Comparison of ENCODE assay signal across 14 cellular contexts in genomic region chr13:30107536-30108136, GRCh38.
DNase-seq lines count a peak whose midpoint lies in the region; ATAC-seq, FAIRE-seq and TF ChIP-seq lines count a peak whose summit lies in the region.
"Had no signal": no experiment of that assay in that cellular context is flagged by ENCODE, and none has a peak within 500 bp of the region (broad histone marks: within the 10 kb centered on the region; RNA-seq: fewer than 3 reads in every experiment).

No MANE protein-coding gene starts in this region.

- H3K36me3 ChIP-seq in brain microvascular endothelial cell (replicated peaks): no peaks in the 10 kb centered on the region
- H3K36me3 ChIP-seq: thoracic aorta had no signal

- ATAC-seq in HG03175 (IDR thresholded peaks at IDR 0.05; ENCODE audit: unreplicated experiment): no peak
- no peak for ATAC-seq in GM18870 (IDR thresholded peaks at IDR 0.05; ENCODE audit: unreplicated experiment)

- no peak for FAIRE-seq in H54 (lab: Jason Lieb, UNC)
- FAIRE-seq: colon had no signal

- TF ChIP-seq CTCF in brain microvascular endothelial cell (IDR thresholded peaks at IDR 0.05; ENCODE audit: low read depth, low read length, missing control alignments): no peak

- H3K27me3 ChIP-seq in brain microvascular endothelial cell (replicated peaks): no peaks in the 10 kb centered on the region

- DNase-seq in A172 (ENCODE audit: low spot score) (peak; percentile 28), H54 (ENCODE audit: insufficient read length, low spot score) (peak; percentile 19), SKM-1 (lab: John Stamatoyannopoulos, UW; ENCODE audit: unreplicated experiment) (peak; percentile 69), islet precursor cell (peak; percentile 90), GM19238 (ENCODE audit: insufficient read length, low spot score) (no peak), brain microvascular endothelial cell (no peak)
- DNase-seq: activated naive CD4-positive, alpha-beta T cell treated with anti-CD3 and anti-CD28 coated beads, Interleukin-2, amount 50 U/mL, for 16 hours; NCI-H510A had no signal

- H3K27ac ChIP-seq in brain microvascular endothelial cell: no peak overlapping the region
- H3K27ac ChIP-seq: KMS-11, SK-N-MC, thoracic aorta had no signal

- no peak for TF ChIP-seq POLR2A in H54 (IDR thresholded peaks at IDR 0.05; ENCODE audit: low read depth, low read length)

- H3K4me3 ChIP-seq in brain microvascular endothelial cell (ENCODE audit: low read depth, low read length): no peak overlapping the region
- H3K4me3 ChIP-seq: SK-N-MC, thoracic aorta had no signal

- in situ Hi-C loops in brain microvascular endothelial cell (cut with HindIII; ENCODE audit: low pct_ligation_motif_present, low sequenced_read_pairs): loop anchor here (25.0 kb wide), 1 partner anchor 345 kb away; no protein-coding TSS in a partner anchor

Comparison
In these comparisons a context has a peak if more than half of its experiments do, and no peak if none do; other contexts are left out.
1. DNase-seq: peak in A172 (single experiment), H54 (single experiment), SKM-1 (single experiment) and islet precursor cell (single experiment); none in GM19238 (single experiment) and brain microvascular endothelial cell (single experiment).